In genomic region chr10:11910102-11910501, GRCh38 we compare ENCODE assay signal across 32 cellular contexts.
"Had no signal": no experiment of that assay in that cellular context is flagged by ENCODE, and none has a peak within 500 bp of the region (broad histone marks: within the 10 kb centered on the region; RNA-seq: fewer than 3 reads in every experiment).

No MANE protein-coding gene starts in this region.

- DNase-seq: colonic mucosa; effector CD8-positive, alpha-beta T cell; endodermal cell; foreskin keratinocyte; kidney glomerular epithelial cell; left colon; left ventricle myocardium superior; midbrain; naive thymus-derived CD4-positive, alpha-beta T cell; nephron progenitor cell; sigmoid colon; stimulated activated CD4-positive, alpha-beta T cell treated with anti-CD3 and anti-CD28 coated beads, Interleukin-2, amount 100 ng/mL, for 24 hours; stimulated activated CD4-positive, alpha-beta T cell treated with anti-CD3 and anti-CD28 coated beads, Interleukin-4, amount 100 ng/mL, for 24 hours; stimulated activated naive CD4-positive, alpha-beta T cell treated with Interleukin-2 at 50 U/mL for 16 hours; stomach; thyroid gland had no signal

- H3K4me1 ChIP-seq: colonic mucosa, esophagus muscularis mucosa, foreskin keratinocyte, gastroesophageal sphincter, heart left ventricle, parathyroid adenoma, prostate gland, right atrium auricular region, sigmoid colon, stomach had no signal

- H3K27ac Mint-ChIP-seq: dendritic cell treated with granulocyte-macrophage colony-stimulating factor and Interleukin-4, amounts not matched to agents 40 ng/mL and 50 ng/mL, for 4 days; endodermal cell; memory B cell; nephron progenitor cell; stimulated activated effector memory CD8-positive, alpha-beta T cell treated with anti-CD3 and anti-CD28 coated beads, Interleukin-12 subunit alpha, Interleukin-12 subunit beta, amount 100 ng/mL, for 72 hours; type B pancreatic cell had no signal

- H3K27me3 Mint-ChIP-seq: dendritic cell treated with granulocyte-macrophage colony-stimulating factor and Interleukin-4, amounts not matched to agents 40 ng/mL and 50 ng/mL, for 4 days; type B pancreatic cell had no signal

- H3K4me3 ChIP-seq: colonic mucosa, esophagus muscularis mucosa, gastroesophageal sphincter, heart left ventricle, hepatocyte, lung, prostate gland, right atrium auricular region, sigmoid colon, stomach, thyroid gland had no signal

- ATAC-seq: foreskin keratinocyte; gastroesophageal sphincter; left colon; naive thymus-derived CD4-positive, alpha-beta T cell; stimulated activated effector memory CD8-positive, alpha-beta T cell treated with anti-CD3 and anti-CD28 coated beads, Interleukin-12 subunit alpha, Interleukin-12 subunit beta, amount 100 ng/mL, for 72 hours had no signal

- H3K9ac ChIP-seq: parathyroid adenoma had no signal

- H3K36me3 ChIP-seq: colonic mucosa, esophagus muscularis mucosa, gastroesophageal sphincter, heart left ventricle, prostate gland, right atrium auricular region, sigmoid colon, stomach, thyroid gland had no signal

- H3K79me2 ChIP-seq: hepatocyte, parathyroid adenoma had no signal

- H3K4me3 Mint-ChIP-seq: central memory CD8-positive, alpha-beta T cell; dendritic cell treated with granulocyte-macrophage colony-stimulating factor and Interleukin-4, amounts not matched to agents 40 ng/mL and 50 ng/mL, for 4 days; endodermal cell; memory B cell; naive thymus-derived CD4-positive, alpha-beta T cell; nephron progenitor cell; stimulated activated effector memory CD8-positive, alpha-beta T cell treated with anti-CD3 and anti-CD28 coated beads, Interleukin-12 subunit alpha, Interleukin-12 subunit beta, amount 100 ng/mL, for 72 hours; type B pancreatic cell had no signal

- FAIRE-seq: islet of Langerhans, urothelium cell line had no signal

- H3K4me2 ChIP-seq: hepatocyte had no signal

- H3K9me3 ChIP-seq: colonic mucosa, esophagus muscularis mucosa, gastroesophageal sphincter, heart left ventricle, prostate gland, right atrium auricular region, sigmoid colon, stomach, thyroid gland had no signal

- H3K27ac ChIP-seq: colonic mucosa, epithelial cell of prostate, esophagus muscularis mucosa, foreskin keratinocyte, gastroesophageal sphincter, heart left ventricle, hepatocyte, parathyroid adenoma, prostate gland, right atrium auricular region, sigmoid colon, stomach, thyroid gland had no signal

- H3K27me3 ChIP-seq: colonic mucosa, esophagus muscularis mucosa, foreskin keratinocyte, gastroesophageal sphincter, heart left ventricle, hepatocyte, right atrium auricular region, sigmoid colon, stomach, thyroid gland had no signal

- H3K36me3 Mint-ChIP-seq: memory B cell; naive thymus-derived CD4-positive, alpha-beta T cell; stimulated activated effector memory CD8-positive, alpha-beta T cell treated with anti-CD3 and anti-CD28 coated beads, Interleukin-12 subunit alpha, Interleukin-12 subunit beta, amount 100 ng/mL, for 72 hours; type B pancreatic cell had no signal

- H3K9me3 Mint-ChIP-seq: central memory CD8-positive, alpha-beta T cell; dendritic cell treated with granulocyte-macrophage colony-stimulating factor and Interleukin-4, amounts not matched to agents 40 ng/mL and 50 ng/mL, for 4 days; endodermal cell; memory B cell; naive thymus-derived CD4-positive, alpha-beta T cell; nephron progenitor cell; stimulated activated effector memory CD8-positive, alpha-beta T cell treated with anti-CD3 and anti-CD28 coated beads, Interleukin-12 subunit alpha, Interleukin-12 subunit beta, amount 100 ng/mL, for 72 hours; type B pancreatic cell had no signal

- H2AFZ ChIP-seq: hepatocyte, parathyroid adenoma had no signal
